Comparison of ENCODE assay signal across 8 cellular contexts in the genomic region with DNA sequence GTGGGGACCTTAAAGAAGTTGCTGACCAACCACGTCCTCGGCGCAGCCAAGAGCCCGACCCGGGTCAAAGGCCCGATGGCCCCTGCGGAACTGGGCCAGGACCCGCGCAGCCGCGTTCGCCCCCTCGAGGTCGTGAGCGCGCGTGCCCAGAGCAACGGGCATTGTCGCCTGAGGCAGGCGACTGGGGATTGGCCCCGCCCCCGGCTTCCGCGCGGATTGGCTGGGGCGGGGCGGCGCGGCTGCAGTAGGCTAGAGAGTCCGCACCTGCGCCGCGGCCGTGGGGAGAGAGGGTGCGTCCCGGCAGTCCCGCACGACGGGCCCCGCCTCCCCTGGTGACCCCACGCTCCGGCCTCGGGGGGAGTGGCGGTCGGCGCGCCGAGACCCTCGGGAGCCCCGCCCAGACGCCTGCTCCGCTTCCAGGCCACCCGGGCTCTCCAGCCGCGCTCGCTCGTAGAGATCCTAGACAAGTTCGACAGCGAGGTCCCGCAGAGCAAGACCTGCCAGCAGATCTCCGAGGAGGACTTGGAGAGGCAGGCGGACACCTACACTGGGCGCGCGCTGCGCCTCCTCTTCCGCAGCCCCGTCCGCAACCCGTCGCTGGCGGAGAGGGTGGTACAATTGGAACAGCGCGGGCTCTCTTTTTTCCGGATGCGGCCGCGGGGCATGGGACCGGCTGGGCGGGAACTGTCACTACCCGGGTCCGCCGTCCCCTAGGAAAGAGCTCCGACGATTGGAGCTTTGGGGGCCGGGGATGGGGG. TPM values are rescaled to one million over a fixed set of nuclear protein-coding genes. Genes with fewer than 3 reads are reported as not detected.
A peak's percentile ranks its signal among the peaks of the same experiment; 100 is the strongest.
DNase-seq lines count a peak whose midpoint lies in the region; ATAC-seq and TF ChIP-seq lines count a peak whose summit lies in the region.

No MANE protein-coding gene starts in this region.

- H3K27me3 ChIP-seq in right lobe of liver, result no peaks in the 10 kb centered on the region

- no peak overlapping the region for H3K27ac ChIP-seq in right lobe of liver

- TF ChIP-seq CTCF in WI38 (IDR thresholded peaks at IDR 0.05; ENCODE audit: low read depth, low read length) (0 out of 2 replicates have a peak, but pooled peaks have one; percentile 8), right lobe of liver (IDR thresholded peaks at IDR 0.05) (peak; percentile 16 to 28 (median 22))

- no CpG with 5 or more reads among the region's 86 CpGs for WGBS in right lobe of liver (ENCODE audit: insufficient coverage, low coverage, low lambda C conversion rate, missing lambda C conversion rate)

- no peaks in the 10 kb centered on the region for H3K4me1 ChIP-seq in right lobe of liver

- H3K4me3 ChIP-seq in WI38 (ENCODE audit: low read depth, low read length) (peak overlapping the region; percentile 60), right lobe of liver (peak overlapping the region; percentile 52 to 58 (median 58))

- DNase-seq in DMS 273 (lab: John Stamatoyannopoulos, UW; ENCODE audit: unreplicated experiment) (peak; percentile 82), DMS 273 treated with DMSO at 0.1 percent for 48 hours (lab: John Stamatoyannopoulos, UW) (no peak), NCI-H2196 treated with DMSO at 0.1 percent for 48 hours (lab: John Stamatoyannopoulos, UW; ENCODE audit: unreplicated experiment) (peak; percentile 27), cerebellum (ENCODE audit: low spot score) (peak; percentile 38), right lobe of liver (peak; percentile 74 to 84 (median 83))
- DNase-seq in stimulated activated CD8-positive, alpha-beta memory T cell treated with anti-CD3 and anti-CD28 coated beads, Interleukin-12 subunit alpha, Interleukin-12 subunit beta, amount 100 ng/mL, for 24 hours (ENCODE audit: extremely low read depth), result peak; percentile 53

- no peak for TF ChIP-seq POLR2A in right lobe of liver (IDR thresholded peaks at IDR 0.05)

- intact Hi-C loops in right lobe of liver (cut with DNase I), result no loop called here

- no peaks in the 10 kb centered on the region for H3K36me3 ChIP-seq in right lobe of liver

- peak; percentile 66 for ATAC-seq in HG03039 (IDR thresholded peaks at IDR 0.05; ENCODE audit: unreplicated experiment)
- peak; percentile 84 to 93 (median 91) for ATAC-seq in right lobe of liver

- H3K9me3 ChIP-seq in right lobe of liver, result no peaks in the 10 kb centered on the region

RNA-seq across cellular contexts. Expression of gene PPIL2, which starts 8.3 kb away (rescaled TPM):
- total RNA-seq in cerebellum (32.3 TPM), right lobe of liver (10 to 100 TPM; 18.9 to 24.2 (median 22.1) TPM)

RNA-seq across cellular contexts. Expression of gene SDF2L1, which starts 15.4 kb away (rescaled TPM):
- total RNA-seq in cerebellum (5.0 TPM), right lobe of liver (10 to 100 TPM; 33.1 to 85.7 (median 71.6) TPM)

RNA-seq across cellular contexts. Expression of gene CCDC116, which starts 25.0 kb away (rescaled TPM):
- total RNA-seq in cerebellum, result 0.45 TPM
- total RNA-seq in right lobe of liver, result not detected

RNA-seq across cellular contexts. Expression of gene YDJC, which starts 27.7 kb away (rescaled TPM):
- total RNA-seq in cerebellum (4.2 TPM), right lobe of liver (10 to 100 TPM in 2 of 6 experiments, 1 to 10 TPM in 4; 7.1 to 29.0 (median 7.8) TPM)
